In genomic region chr4:158018831-158019230, GRCh38 we compare ENCODE assay signal across 11 cellular contexts.
"Had no signal": no experiment of that assay in that cellular context is flagged by ENCODE, and none has a peak within 500 bp of the region (broad histone marks: within the 10 kb centered on the region; RNA-seq: fewer than 3 reads in every experiment).

No MANE protein-coding gene starts in this region.

- H3K36me3 ChIP-seq: gastrocnemius medialis, neutrophil, right lobe of liver had no signal

- ATAC-seq: gastrocnemius medialis; naive thymus-derived CD4-positive, alpha-beta T cell had no signal

- H3K9me3 ChIP-seq: gastrocnemius medialis, neutrophil, right lobe of liver had no signal

- DNase-seq: activated CD4-positive, alpha-beta T cell treated with anti-CD3 and anti-CD28 coated beads, Interleukin-2, amount 50 U/mL, for 4 hours; central memory CD4-positive, alpha-beta T cell; gastrocnemius medialis; head of caudate nucleus; kidney; naive thymus-derived CD4-positive, alpha-beta T cell; right lobe of liver; stimulated activated naive CD4-positive, alpha-beta T cell had no signal

- H3K4me3 ChIP-seq: gastrocnemius medialis, right lobe of liver had no signal

- H3K9ac ChIP-seq: parathyroid adenoma had no signal

- H3K4me1 Mint-ChIP-seq: naive thymus-derived CD4-positive, alpha-beta T cell had no signal

- H3K27ac ChIP-seq: neutrophil, parathyroid adenoma, right lobe of liver had no signal

- H3K4me1 ChIP-seq: parathyroid adenoma, right lobe of liver had no signal

- H3K79me2 ChIP-seq: parathyroid adenoma had no signal

- H3K4me3 Mint-ChIP-seq: activated naive CD8-positive, alpha-beta T cell; naive thymus-derived CD4-positive, alpha-beta T cell had no signal

- H3K27me3 ChIP-seq: gastrocnemius medialis, neutrophil, right lobe of liver had no signal

- H3K27ac Mint-ChIP-seq: activated naive CD8-positive, alpha-beta T cell; naive thymus-derived CD4-positive, alpha-beta T cell had no signal

- H2AFZ ChIP-seq: parathyroid adenoma had no signal

- H3K36me3 Mint-ChIP-seq: activated naive CD8-positive, alpha-beta T cell; naive thymus-derived CD4-positive, alpha-beta T cell had no signal
